In genomic region chr14:100408350-100409015, GRCh38 we compare ENCODE assay signal across 13 cellular contexts. TPM values are rescaled to one million over a fixed set of nuclear protein-coding genes. Genes with fewer than 3 reads are reported as not detected.
A peak's percentile ranks its signal among the peaks of the same experiment; 100 is the strongest.
DNase-seq lines count a peak whose midpoint lies in the region; TF ChIP-seq lines count a peak whose summit lies in the region.
"Had no signal": no experiment of that assay in that cellular context is flagged by ENCODE, and none has a peak within 500 bp of the region (broad histone marks: within the 10 kb centered on the region; RNA-seq: fewer than 3 reads in every experiment).

No MANE protein-coding gene starts in this region.

- H3K4me1 ChIP-seq in CD4-positive, alpha-beta memory T cell (ENCODE audit: insufficient read depth, low read length), result peaks cover 35% of the 10 kb centered on the region

- no peak overlapping the region for H3K4me3 ChIP-seq in CD4-positive, alpha-beta memory T cell (ENCODE audit: low read length in 2 of 2)
- H3K4me3 ChIP-seq in coronary artery, result no peak overlapping the region
- H3K4me3 ChIP-seq: gastrocnemius medialis had no signal

- no peaks in the 10 kb centered on the region for H3K36me3 ChIP-seq in CD4-positive, alpha-beta memory T cell (ENCODE audit: insufficient read depth, low read length)
- H3K36me3 ChIP-seq: gastrocnemius medialis had no signal

- no peak overlapping the region for H3K4me3 Mint-ChIP-seq in CD4-positive, alpha-beta memory T cell
- H3K4me3 Mint-ChIP-seq: IgD-negative memory B cell had no signal

- CTCF ChIA-PET in CD4-positive, alpha-beta memory T cell (lab: Charles Lee; ENCODE audit: partially characterized antibody), result interaction anchor here (3.8 kb wide), 1 partner anchor 238 kb away, joined by 14 read pairs; no protein-coding TSS in a partner anchor

- H3K27ac Mint-ChIP-seq in CD4-positive, alpha-beta memory T cell, result peak overlapping the region in 4 of 7 donors; percentile 10 to 91 (median 58)

- POLR2A ChIA-PET in CD4-positive, alpha-beta memory T cell (lab: Charles Lee; ENCODE audit: partially characterized antibody), result no interaction called here

- H3K9me3 ChIP-seq in CD4-positive, alpha-beta memory T cell (ENCODE audit: control insufficient read depth in 1 of 2, low read length in 2 of 2), result no peaks in the 10 kb centered on the region
- H3K9me3 ChIP-seq: gastrocnemius medialis had no signal

- H3K27ac ChIP-seq in CD4-positive, alpha-beta memory T cell (ENCODE audit: low read depth, low read length), result no peak overlapping the region
- H3K27ac ChIP-seq in coronary artery, result no peak overlapping the region
- H3K27ac ChIP-seq: gastrocnemius medialis had no signal

- H3K36me3 Mint-ChIP-seq in CD4-positive, alpha-beta memory T cell, result peaks cover 0 to 3% of the 10 kb centered on the region in 2 donors

- peak in 3 of 5 donors; percentile 3 to 6 (median 3) for DNase-seq in CD4-positive, alpha-beta memory T cell
- peak; percentile 83 for DNase-seq in M059J (ENCODE audit: low read depth)
- DNase-seq in amniotic epithelial cell (ENCODE audit: low read depth), result peak; percentile 91
- DNase-seq in mesenteric fat pad (ENCODE audit: low spot score), result peak; percentile 41
- no peak for DNase-seq in coronary artery (ENCODE audit: low spot score)
- no peak for DNase-seq in AG08395 (ENCODE audit: low spot score)
- DNase-seq in AML-193 (lab: John Stamatoyannopoulos, UW), result no peak
- no peak for DNase-seq in GF-D8 (lab: John Stamatoyannopoulos, UW)
- DNase-seq: activated CD4-positive, alpha-beta T cell treated with anti-CD3 and anti-CD28 coated beads for 1 hour; amniotic stem cell; gastrocnemius medialis; NCI-H82 had no signal

- TF ChIP-seq CTCF in coronary artery (IDR thresholded peaks at IDR 0.05), result no peak

- peaks cover 26 to 46% (median 30%) of the 10 kb centered on the region in 4 donors for H3K4me1 Mint-ChIP-seq in CD4-positive, alpha-beta memory T cell

- intact Hi-C loops in CD4-positive, alpha-beta memory T cell (cut with micrococcal nuclease), result no loop called here

- no peaks in the 10 kb centered on the region for H3K27me3 ChIP-seq in CD4-positive, alpha-beta memory T cell (ENCODE audit: insufficient read depth, low read length)
- H3K27me3 ChIP-seq: gastrocnemius medialis had no signal

- H3K27me3 Mint-ChIP-seq in CD4-positive, alpha-beta memory T cell, result no peaks in the 10 kb centered on the region
- H3K27me3 Mint-ChIP-seq: IgD-negative memory B cell had no signal

- H3K9me3 Mint-ChIP-seq in CD4-positive, alpha-beta memory T cell, result no peaks in the 10 kb centered on the region
- H3K9me3 Mint-ChIP-seq: IgD-negative memory B cell had no signal

RNA-seq across cellular contexts. Expression of gene WDR25, which starts 32.2 kb away (rescaled TPM):
- total RNA-seq in CD4-positive, alpha-beta memory T cell, result 1 to 10 TPM; 5.7 to 6.5 TPM
- 10 to 100 TPM in 1 of 2 donors, 1 to 10 TPM in 1; 9.2 to 14.4 TPM for polyA plus RNA-seq in CD4-positive, alpha-beta memory T cell
- 22.4 and 22.8 TPM in 2 replicates for total RNA-seq in M059J (2014; rRNA removed; shearing (Covaris generic))
- 8.7 TPM for total RNA-seq in mesenteric fat pad

Comparison
In these comparisons a context has a peak if more than half of its experiments do, and no peak if none do; other contexts are left out.
1. DNase-seq: peak in CD4-positive, alpha-beta memory T cell (3 of 5), M059J (single experiment), amniotic epithelial cell (single experiment) and mesenteric fat pad (single experiment); none in coronary artery (single experiment), AG08395 (single experiment), AML-193 (0 of 2) and GF-D8 (single experiment).